In the genomic region with DNA sequence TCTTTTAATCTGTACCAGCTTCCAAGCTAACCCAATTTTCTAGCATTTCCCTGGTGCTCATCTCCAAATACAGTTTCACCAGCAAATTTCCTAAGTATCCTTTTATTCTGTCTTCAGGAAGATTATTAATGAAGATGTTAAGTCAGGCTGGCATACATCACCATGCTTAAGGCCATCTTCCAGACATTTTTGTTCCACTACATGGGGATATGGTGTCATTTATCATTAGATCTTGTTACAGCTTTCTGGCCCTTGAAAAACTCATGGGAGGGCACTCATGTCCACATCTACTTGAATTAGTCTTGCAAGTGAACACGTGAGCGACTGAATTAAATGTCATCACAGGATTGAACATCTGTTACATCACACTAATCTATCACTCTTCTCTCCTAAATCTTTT, we compare ENCODE assay signal across 19 cellular contexts.
"Had no signal": no experiment of that assay in that cellular context is flagged by ENCODE, and none has a peak within 500 bp of the region (broad histone marks: within the 10 kb centered on the region; RNA-seq: fewer than 3 reads in every experiment).

No MANE protein-coding gene starts in this region.

- H3K27me3 Mint-ChIP-seq: memory B cell; stimulated activated naive CD8-positive, alpha-beta T cell treated with anti-CD3 and anti-CD28 coated beads, Interleukin-15, amount 100 ng/mL, for 72 hours; type B pancreatic cell had no signal

- DNase-seq: dorsolateral prefrontal cortex; effector CD4-positive, alpha-beta T cell; natural killer cell; pancreas; stimulated activated CD4-positive, alpha-beta T cell treated with anti-CD3 and anti-CD28 coated beads, Interleukin-12 subunit alpha, Interleukin-12 subunit beta, amount 100 ng/mL, for 4 hours; stimulated activated CD4-positive, alpha-beta T cell treated with anti-CD3 and anti-CD28 coated beads, Interleukin-1b, Interleukin-23, amount 100 ng/mL, for 48 hours; stimulated activated CD4-positive, alpha-beta T cell treated with anti-CD3 and anti-CD28 coated beads, Interleukin-4, amount 100 ng/mL, for 1 hour; stimulated activated CD8-positive, alpha-beta memory T cell treated with anti-CD3 and anti-CD28 coated beads, Interleukin-4, amount 100 ng/mL, for 48 hours; stimulated activated naive CD4-positive, alpha-beta T cell; stimulated activated naive CD8-positive, alpha-beta T cell treated with anti-CD3 and anti-CD28 coated beads, Interleukin-15, amount 100 ng/mL, for 72 hours; thyroid gland had no signal

- H3K27ac ChIP-seq: dorsolateral prefrontal cortex, neutrophil, pancreas, thyroid gland had no signal

- FAIRE-seq: colon, frontal cortex, keratinocyte, pancreas had no signal

- H3K36me3 Mint-ChIP-seq: natural killer cell had no signal

- H3K27ac Mint-ChIP-seq: memory B cell, natural killer cell, type B pancreatic cell had no signal

- H3K36me3 ChIP-seq: neutrophil, pancreas, thyroid gland had no signal

- H3K4me1 ChIP-seq: thyroid gland had no signal

- H3K4me1 Mint-ChIP-seq: memory B cell; natural killer cell; stimulated activated naive CD8-positive, alpha-beta T cell treated with anti-CD3 and anti-CD28 coated beads, Interleukin-15, amount 100 ng/mL, for 72 hours had no signal

- H3K4me2 ChIP-seq: smooth muscle cell had no signal

- H3K4me3 ChIP-seq: dorsolateral prefrontal cortex, lung, pancreas, smooth muscle cell, thyroid gland had no signal

- H3K27me3 ChIP-seq: dorsolateral prefrontal cortex, neutrophil, pancreas, thyroid gland had no signal

- H3K9me3 ChIP-seq: neutrophil, pancreas, thyroid gland had no signal

- H3K4me3 Mint-ChIP-seq: memory B cell; natural killer cell; stimulated activated naive CD8-positive, alpha-beta T cell treated with anti-CD3 and anti-CD28 coated beads, Interleukin-15, amount 100 ng/mL, for 72 hours; type B pancreatic cell had no signal
